8 cellular contexts compared by ENCODE assay signal in genomic region chr3:184289426-184289938, GRCh38. TPM values are rescaled to one million over a fixed set of nuclear protein-coding genes. Genes with fewer than 3 reads are reported as not detected.
A peak's percentile ranks its signal among the peaks of the same experiment; 100 is the strongest.
DNase-seq lines count a peak whose midpoint lies in the region; ATAC-seq and TF ChIP-seq lines count a peak whose summit lies in the region.

No MANE protein-coding gene starts in this region.

- no peak overlapping the region for H3K4me2 ChIP-seq in mesendoderm (ENCODE audit: low read length)

- no peaks in the 10 kb centered on the region for H3K4me1 Mint-ChIP-seq in stimulated activated memory B cell treated with anti-CD40 and anti-IgM and Interleukin-4, amounts not matched to agents 10 μg/mL and 1 μg/mL and 100 μg/mL, for 72 hours

- peaks cover 48% of the 10 kb centered on the region for H3K27me3 Mint-ChIP-seq in stimulated activated memory B cell treated with anti-CD40 and anti-IgM and Interleukin-4, amounts not matched to agents 10 μg/mL and 1 μg/mL and 100 μg/mL, for 72 hours

- POLR2A ChIA-PET in HEK293T (lab: Yijun Ruan, JAX), result no interaction called here

- CTCF ChIA-PET in HEK293T (lab: Yijun Ruan, JAX), result interaction anchor here (0.5 to 1.2 kb wide), 4 partner anchors 61 to 613 kb away, joined by 3 to 5 read pairs (median 4); no protein-coding TSS in a partner anchor

- ATAC-seq in stimulated activated memory B cell treated with anti-CD40 and anti-IgM and Interleukin-4, amounts not matched to agents 10 μg/mL and 1 μg/mL and 100 μg/mL, for 72 hours, result peak; percentile 48
- no peak for ATAC-seq in HG02852 (IDR thresholded peaks at IDR 0.05; ENCODE audit: unreplicated experiment)

- no peak overlapping the region for H2BK15ac ChIP-seq in mesendoderm (replicated peaks; ENCODE audit: low read depth)

- no peaks in the 10 kb centered on the region for H3K4me1 ChIP-seq in mesendoderm (ENCODE audit: control insufficient read depth, low read depth, low read length)

- no peak overlapping the region for H3K23ac ChIP-seq in mesendoderm (ENCODE audit: low read length)

- WGBS in mesendoderm (ENCODE audit: extremely low coverage, insufficient coverage, low lambda C conversion rate), result no CpG with 5 or more reads among the region's 10 CpGs

- H3K4ac ChIP-seq in mesendoderm (ENCODE audit: low read depth, low read length), result no peak overlapping the region

- no peaks in the 10 kb centered on the region for H3K79me2 ChIP-seq in mesendoderm (ENCODE audit: control insufficient read depth, insufficient read depth, low read length)

- no peak overlapping the region for H3K4me3 Mint-ChIP-seq in stimulated activated memory B cell treated with anti-CD40 and anti-IgM and Interleukin-4, amounts not matched to agents 10 μg/mL and 1 μg/mL and 100 μg/mL, for 72 hours

- no peaks in the 10 kb centered on the region for H3K36me3 ChIP-seq in mesendoderm (ENCODE audit: control insufficient read depth, insufficient read depth, low read length)

- H2BK120ac ChIP-seq in mesendoderm (ENCODE audit: low read depth, low read length), result no peak overlapping the region

- H3K27me3 ChIP-seq in mesendoderm (ENCODE audit: insufficient read depth, low read length, poor library complexity), result no peaks in the 10 kb centered on the region

- H3K36me3 Mint-ChIP-seq in stimulated activated memory B cell treated with anti-CD40 and anti-IgM and Interleukin-4, amounts not matched to agents 10 μg/mL and 1 μg/mL and 100 μg/mL, for 72 hours, result no peaks in the 10 kb centered on the region

- no peak overlapping the region for H3K4me3 ChIP-seq in mesendoderm (ENCODE audit: low read length)

- H3K9me3 Mint-ChIP-seq in stimulated activated memory B cell treated with anti-CD40 and anti-IgM and Interleukin-4, amounts not matched to agents 10 μg/mL and 1 μg/mL and 100 μg/mL, for 72 hours, result no peaks in the 10 kb centered on the region

- no peak overlapping the region for H2BK5ac ChIP-seq in mesendoderm (ENCODE audit: low read length)

- no peak overlapping the region for H3K18ac ChIP-seq in mesendoderm (ENCODE audit: low read length)

- TF ChIP-seq CTCF in C4-2B (conservative IDR thresholded peaks at IDR 0.05), result peak; percentile 90

- no peak overlapping the region for H3K56ac ChIP-seq in mesendoderm (ENCODE audit: low read length)

- no peak overlapping the region for H4K5ac ChIP-seq in mesendoderm (ENCODE audit: low read length)

- no peak overlapping the region for H3K27ac Mint-ChIP-seq in stimulated activated memory B cell treated with anti-CD40 and anti-IgM and Interleukin-4, amounts not matched to agents 10 μg/mL and 1 μg/mL and 100 μg/mL, for 72 hours

- no peaks in the 10 kb centered on the region for H3K79me1 ChIP-seq in mesendoderm (ENCODE audit: low read length)

- H3K27ac ChIP-seq in C4-2B, result no peak overlapping the region
- no peak overlapping the region for H3K27ac ChIP-seq in mesendoderm (ENCODE audit: low read depth, low read length)

- H3K9ac ChIP-seq in mesendoderm (ENCODE audit: low read length), result no peak overlapping the region

- DNase-seq in HEK293T (ENCODE audit: extremely low spot score) (peak; percentile 69), NCI-H526 treated with DMSO at 0.1 percent for 48 hours (lab: John Stamatoyannopoulos, UW) (peak; percentile 43), mesendoderm (peak; percentile 83)
- DNase-seq in activated CD4-positive, alpha-beta T cell treated with anti-CD3 and anti-CD28 coated beads, Interleukin-2, amount 50 U/mL, for 4 hours, result peak; percentile 58
- peak; percentile 45 for DNase-seq in effector CD4-positive, alpha-beta T cell

- no peak overlapping the region for H4K8ac ChIP-seq in mesendoderm (ENCODE audit: low read depth, low read length)

- H2AK5ac ChIP-seq in mesendoderm (ENCODE audit: low read length), result no peak overlapping the region

TF ChIP-seq in HEK293T, 16 proteins besides CTCF, POLR2A, EP300 and RAD21:
- TF ChIP-seq PKNOX1 (IDR thresholded peaks at IDR 0.05), result no peak
- TF ChIP-seq BHLHE40 (IDR thresholded peaks at IDR 0.05; ENCODE audit: borderline replicate concordance), result no peak
- no peak for TF ChIP-seq NFRKB (IDR thresholded peaks at IDR 0.05)
- no peak for TF ChIP-seq HDGF (IDR thresholded peaks at IDR 0.05; ENCODE audit: borderline replicate concordance)
- TF ChIP-seq FOXA1 (IDR thresholded peaks at IDR 0.05), result no peak
- no peak for TF ChIP-seq LEF1 (IDR thresholded peaks at IDR 0.05; ENCODE audit: borderline replicate concordance)
- no peak for TF ChIP-seq CTBP1 (IDR thresholded peaks at IDR 0.05; ENCODE audit: borderline replicate concordance)
- TF ChIP-seq FOXM1 (IDR thresholded peaks at IDR 0.05; ENCODE audit: borderline replicate concordance), result no peak
- no peak for TF ChIP-seq TARDBP (IDR thresholded peaks at IDR 0.05)
- TF ChIP-seq FOXK2 (IDR thresholded peaks at IDR 0.05), result no peak
- TF ChIP-seq SP1 (IDR thresholded peaks at IDR 0.05), result no peak
- TF ChIP-seq ZNF384 (IDR thresholded peaks at IDR 0.05), result no peak
- no peak for TF ChIP-seq L3MBTL2 (conservative IDR thresholded peaks at IDR 0.05)
- TF ChIP-seq ARNT (IDR thresholded peaks at IDR 0.05), result no peak

RNA-seq across cellular contexts. Expression of gene PSMD2, which starts 9.6 kb away (rescaled TPM):
- 152 TPM for polyA plus RNA-seq in mesendoderm (2013, experiment 1 of 2)
- 152 TPM for polyA plus RNA-seq in mesendoderm (2013, experiment 2 of 2)

RNA-seq across cellular contexts. Expression of gene ECE2, which starts 13.7 kb away (rescaled TPM):
- polyA plus RNA-seq in mesendoderm (2013, experiment 1 of 2), result 0.10 TPM
- 0.20 TPM for polyA plus RNA-seq in mesendoderm (2013, experiment 2 of 2)

RNA-seq across cellular contexts. Expression of gene EIF4G1, which starts 24.9 kb away (rescaled TPM):
- 364 TPM for polyA plus RNA-seq in mesendoderm (2013, experiment 1 of 2)
- polyA plus RNA-seq in mesendoderm (2013, experiment 2 of 2), result 356 TPM

RNA-seq across cellular contexts. Expression of gene CAMK2N2, which starts 28.1 kb away (rescaled TPM):
- 7.3 TPM for polyA plus RNA-seq in mesendoderm (2013, experiment 1 of 2)
- polyA plus RNA-seq in mesendoderm (2013, experiment 2 of 2), result 7.3 TPM

RNA-seq across cellular contexts. Expression of gene EEF1AKMT4, which starts 40.0 kb away (rescaled TPM):
- 9.7 TPM for polyA plus RNA-seq in mesendoderm (2013, experiment 1 of 2)
- 9.8 TPM for polyA plus RNA-seq in mesendoderm (2013, experiment 2 of 2)
